ENCODE assay signal across 10 cellular contexts in genomic region chr1:95023399-95024050, GRCh38. TPM values are rescaled to one million over a fixed set of nuclear protein-coding genes. Genes with fewer than 3 reads are reported as not detected.
DNase-seq lines count a peak whose midpoint lies in the region; ATAC-seq and TF ChIP-seq lines count a peak whose summit lies in the region.
"Had no signal": no experiment of that assay in that cellular context is flagged by ENCODE, and none has a peak within 500 bp of the region (broad histone marks: within the 10 kb centered on the region; RNA-seq: fewer than 3 reads in every experiment).

No MANE protein-coding gene starts in this region.

- TF ChIP-seq CTCF in HFFc6 (IDR thresholded peaks at IDR 0.05): no peak
- TF ChIP-seq CTCF in mammary epithelial cell (conservative IDR thresholded peaks at IDR 0.05 in 1 of 2, IDR thresholded peaks at IDR 0.05 in 1 of 2; ENCODE audit: extremely low read depth in 1 of 2, insufficient read depth in 1 of 2, low read depth in 1 of 2, low read length in 2 of 2): no peak
- no peak for TF ChIP-seq CTCF in thyroid gland (IDR thresholded peaks at IDR 0.05)

- H3K36me3 Mint-ChIP-seq in HFFc6 (ENCODE audit: low read depth): peaks cover 28% of the 10 kb centered on the region
- H3K36me3 Mint-ChIP-seq: activated naive CD8-positive, alpha-beta T cell treated with anti-CD3 and anti-CD28 coated beads, Interleukin-2, amount 10 ng/mL, durations not matched to agents 7 days and 5 days had no signal

- no peaks in the 10 kb centered on the region for H3K9me3 ChIP-seq in mammary epithelial cell (replicated peaks; ENCODE audit: insufficient read depth, low read length)
- H3K9me3 ChIP-seq in thyroid gland: no peaks in the 10 kb centered on the region

- no peaks in the 10 kb centered on the region for H3K79me2 ChIP-seq in mammary epithelial cell (ENCODE audit: insufficient read depth, low read length)

- 40% methylated on average over 3 of the region's 3 CpGs for WGBS in mammary epithelial cell (ENCODE audit: low coverage, missing lambda C conversion rate)
- WGBS in thyroid gland, 2 donors: 75 to 88% methylated on average over 3 of the region's 3 CpGs

- BruUV-seq in mammary epithelial cell (replicated peaks; lab: Mats Ljungman, UMichigan): no TSS peak

- ATAC-seq in HG02798 (IDR thresholded peaks at IDR 0.05; ENCODE audit: poor library complexity, unreplicated experiment): no peak

- no peak overlapping the region for H3K9ac ChIP-seq in mammary epithelial cell (ENCODE audit: insufficient read depth, low read length)

- in situ Hi-C loops in mammary epithelial cell (cut with MboI; ENCODE audit: low sequenced_read_pairs in 2 of 2): no loop called here

- DNase-seq in HFFc6 (peak; percentile 58), mammary epithelial cell (peak; percentile 60), iris pigment epithelial cell (ENCODE audit: low read depth) (peak; percentile 94), thyroid gland (no peak), putamen (ENCODE audit: low spot score) (no peak), GF-D8 (lab: John Stamatoyannopoulos, UW) (no peak)
- DNase-seq in activated CD4-positive, alpha-beta T cell treated with anti-CD3 and anti-CD28 coated beads for 1 hour: no peak
- DNase-seq: activated naive CD8-positive, alpha-beta T cell treated with anti-CD3 and anti-CD28 coated beads, Interleukin-2, amount 10 ng/mL, durations not matched to agents 7 days and 5 days; NCI-H510A treated with DMSO at 0.1 percent for 48 hours had no signal

- peak overlapping the region; percentile 74 for H3K4me3 Mint-ChIP-seq in HFFc6
- H3K4me3 Mint-ChIP-seq: activated naive CD8-positive, alpha-beta T cell treated with anti-CD3 and anti-CD28 coated beads, Interleukin-2, amount 10 ng/mL, durations not matched to agents 7 days and 5 days had no signal

- peak overlapping the region; percentile 51 for H3K4me2 ChIP-seq in mammary epithelial cell (ENCODE audit: insufficient read depth, low read depth, low read length)

- peak overlapping the region; percentile 84 for H3K27ac Mint-ChIP-seq in HFFc6
- H3K27ac Mint-ChIP-seq: activated naive CD8-positive, alpha-beta T cell treated with anti-CD3 and anti-CD28 coated beads, Interleukin-2, amount 10 ng/mL, durations not matched to agents 7 days and 5 days had no signal

- H3K27me3 ChIP-seq in mammary epithelial cell (ENCODE audit: insufficient read depth, low read length) (no peaks in the 10 kb centered on the region), thyroid gland (no peaks in the 10 kb centered on the region)

- CTCF ChIA-PET in mammary epithelial cell (lab: Charles Lee; ENCODE audit: low non-redundant PET): no interaction called here

- H3K27me3 Mint-ChIP-seq in HFFc6 (ENCODE audit: insufficient read depth): no peaks in the 10 kb centered on the region
- H3K27me3 Mint-ChIP-seq: activated naive CD8-positive, alpha-beta T cell treated with anti-CD3 and anti-CD28 coated beads, Interleukin-2, amount 10 ng/mL, durations not matched to agents 7 days and 5 days had no signal

- H3K27ac ChIP-seq in mammary epithelial cell (ENCODE audit: insufficient read depth, low read depth, low read length): no peak overlapping the region
- peak overlapping the region; percentile 17 to 97 (median 83) for H3K27ac ChIP-seq in thyroid gland

- peaks cover 21% of the 10 kb centered on the region for H3K4me1 ChIP-seq in mammary epithelial cell (ENCODE audit: insufficient read depth, low read length)
- H3K4me1 ChIP-seq in thyroid gland: peaks cover 24 to 39% of the 10 kb centered on the region in 2 donors

- H3K4me1 Mint-ChIP-seq in HFFc6 (ENCODE audit: low read depth): peaks cover 67% of the 10 kb centered on the region
- H3K4me1 Mint-ChIP-seq: activated naive CD8-positive, alpha-beta T cell treated with anti-CD3 and anti-CD28 coated beads, Interleukin-2, amount 10 ng/mL, durations not matched to agents 7 days and 5 days had no signal

- TF ChIP-seq POLR2A in thyroid gland (IDR thresholded peaks at IDR 0.05): no peak

- dilution Hi-C loops in mammary epithelial cell (cut with HindIII; ENCODE audit: low sequenced_read_pairs): no loop called here

- H3K9me3 Mint-ChIP-seq in HFFc6: peaks cover 1% of the 10 kb centered on the region; the same call in 1 of the 2 replicates
- H3K9me3 Mint-ChIP-seq: activated naive CD8-positive, alpha-beta T cell treated with anti-CD3 and anti-CD28 coated beads, Interleukin-2, amount 10 ng/mL, durations not matched to agents 7 days and 5 days had no signal

- H3K4me3 ChIP-seq in mammary epithelial cell (replicated peaks in 1 of 3; ENCODE audit: insufficient read depth in 1 of 3, low read depth in 2 of 3, low read length in 3 of 3): no peak overlapping the region
- H3K4me3 ChIP-seq in thyroid gland (replicated peaks in 1 of 3): no peak overlapping the region

- intact Hi-C loops in mammary epithelial cell (cut with micrococcal nuclease) (no loop called here), thyroid gland (cut with DNase I) (no loop called here)

- no peak overlapping the region for H2AFZ ChIP-seq in mammary epithelial cell (ENCODE audit: low read depth, low read length)

- no peaks in the 10 kb centered on the region for H4K20me1 ChIP-seq in mammary epithelial cell (ENCODE audit: insufficient read depth, low read length)

- no peaks in the 10 kb centered on the region for H3K36me3 ChIP-seq in mammary epithelial cell (ENCODE audit: insufficient read depth, low read length)
- H3K36me3 ChIP-seq in thyroid gland: no peaks in the 10 kb centered on the region

RNA-seq across cellular contexts. Expression of gene ALG14, which starts 49.2 kb away (rescaled TPM):
- total RNA-seq in HFFc6 (2021; fragmentation: NEBNext Ultra II Directional; extraction: Animal tissue kit (Norgen Biotek cat#: 25700)): 10 to 100 TPM in 5 of 6 experiments, 1 to 10 TPM in 1; 8.8 to 14.0 (median 11.9) TPM
- 1 to 10 TPM; 1.2 to 6.5 TPM for total RNA-seq in mammary epithelial cell
- 2.0 TPM for polyA plus RNA-seq in mammary epithelial cell
- polyA minus RNA-seq in mammary epithelial cell: 0.31 TPM
- total RNA-seq in thyroid gland: 1 to 10 TPM; 1.5 to 4.6 (median 3.2) TPM

Comparison
In these comparisons a context has a peak if more than half of its experiments do, and no peak if none do; other contexts are left out.
1. DNase-seq: peak in HFFc6 (single experiment), mammary epithelial cell (single experiment) and iris pigment epithelial cell (single experiment); none in thyroid gland (0 of 2), activated CD4-positive, alpha-beta T cell treated with anti-CD3 and anti-CD28 coated beads for 1 hour (single experiment), putamen (single experiment) and GF-D8 (single experiment).